Comparison of ENCODE assay signal across 8 cellular contexts in genomic region chr11:69122642-69123431, GRCh38. TPM values are rescaled to one million over a fixed set of nuclear protein-coding genes. Genes with fewer than 3 reads are reported as not detected.
DNase-seq lines count a peak whose midpoint lies in the region; ATAC-seq and TF ChIP-seq lines count a peak whose summit lies in the region.

No MANE protein-coding gene starts in this region.

- H3K27me3 Mint-ChIP-seq in activated CD8-positive, alpha-beta T cell treated with anti-CD3 and anti-CD28 coated beads for 36 hours: no peaks in the 10 kb centered on the region
- peaks cover 6 to 33% of the 10 kb centered on the region in 2 donors for H3K27me3 Mint-ChIP-seq in effector memory CD8-positive, alpha-beta T cell

- H3K4me1 Mint-ChIP-seq in activated CD8-positive, alpha-beta T cell treated with anti-CD3 and anti-CD28 coated beads for 36 hours (ENCODE audit: low read depth): peaks cover 38% of the 10 kb centered on the region
- H3K4me1 Mint-ChIP-seq in effector memory CD8-positive, alpha-beta T cell (ENCODE audit: low read depth in 2 of 2): peaks cover 4% of the 10 kb centered on the region in 2 donors

- H4K5ac ChIP-seq in IMR-90 (ENCODE audit: low read depth, low read length): no peak overlapping the region; the same call in 1 of the 2 replicates

- peak; percentile 97 for ATAC-seq in IMR-90 (ENCODE audit: low read depth)
- peak; percentile 93 for ATAC-seq in activated CD8-positive, alpha-beta T cell treated with anti-CD3 and anti-CD28 coated beads for 36 hours
- ATAC-seq in effector memory CD8-positive, alpha-beta T cell (replicated peaks): peak; percentile 31
- ATAC-seq in GM21717 (IDR thresholded peaks at IDR 0.05; ENCODE audit: unreplicated experiment): no peak
- no peak for ATAC-seq in HG02763 (IDR thresholded peaks at IDR 0.05; ENCODE audit: unreplicated experiment)

- no peak overlapping the region; the same call in 1 of the 2 replicates for H3K18ac ChIP-seq in IMR-90 (ENCODE audit: low read depth, low read length)

- H4K91ac ChIP-seq in IMR-90 (ENCODE audit: insufficient read depth, low read depth, low read length): peak overlapping the region; percentile 80

- WGBS in IMR-90 (ENCODE audit: extremely low coverage in 2 of 2, insufficient read length in 1 of 2), 2 experiments: 9% methylated on average over 11 of the region's 26 CpGs; no CpG with 5 or more reads in 1 of the 2 experiments

- peak overlapping the region; percentile 88 for H3K4ac ChIP-seq in IMR-90 (ENCODE audit: low read depth, low read length)

- CTCF ChIA-PET in IMR-90 (lab: Yijun Ruan, JAX): interaction anchor here (0.9 kb wide), 1 partner anchor 9 kb away, joined by 5 read pairs; no protein-coding TSS in a partner anchor
- CTCF ChIA-PET in activated CD8-positive, alpha-beta T cell treated with anti-CD3 and anti-CD28 coated beads for 36 hours (lab: Charles Lee): interaction anchor here (1.0 kb wide), 1 partner anchor 194 kb away, joined by 3 read pairs; no protein-coding TSS in a partner anchor

- no peak overlapping the region for H3K4me3 ChIP-seq in BLaER1 treated with 17β-estradiol and CSF1 and Interleukin-3, amounts not matched to agents 10 nM and 100 nM
- H3K4me3 ChIP-seq in IMR-90 (ENCODE audit: insufficient read depth, low read depth, low read length): no peak overlapping the region

- H2AK5ac ChIP-seq in IMR-90 (ENCODE audit: low read depth, low read length): peak overlapping the region; percentile 81; the same call in 1 of the 2 replicates

- dilution Hi-C loops in IMR-90 (cut with HindIII; ENCODE audit: low sequenced_read_pairs, unreplicated experiment): no loop called here

- peak overlapping the region; percentile 55 to 82 (median 72) for H3K4me2 ChIP-seq in BLaER1 treated with 17β-estradiol and CSF1 and Interleukin-3, amounts not matched to agents 10 nM and 100 nM
- peak overlapping the region; percentile 74 for H3K4me2 ChIP-seq in IMR-90 (ENCODE audit: low read depth, low read length)

- H3K4me1 ChIP-seq in BLaER1 treated with 17β-estradiol and CSF1 and Interleukin-3, amounts not matched to agents 10 nM and 100 nM: peaks cover 30 to 40% (median 36%) of the 10 kb centered on the region in 10 experiments
- peaks cover 17% of the 10 kb centered on the region for H3K4me1 ChIP-seq in IMR-90 (ENCODE audit: control insufficient read depth, insufficient read depth, low read length)

- peak overlapping the region; percentile 86 for H3K27ac Mint-ChIP-seq in activated CD8-positive, alpha-beta T cell treated with anti-CD3 and anti-CD28 coated beads for 36 hours
- H3K27ac Mint-ChIP-seq in effector memory CD8-positive, alpha-beta T cell: peak overlapping the region in 1 of 2 donors; percentile 63

- peaks cover 11% of the 10 kb centered on the region; the same call in 1 of the 2 replicates for H3K9me1 ChIP-seq in IMR-90 (ENCODE audit: insufficient read depth, low read length)

- H3K9ac ChIP-seq in BLaER1 treated with 17β-estradiol and CSF1 and Interleukin-3, amounts not matched to agents 10 nM and 100 nM: 0 out of 22 replicates have a peak overlapping the region, but pooled peaks of 1 of the 11 experiments have one; percentile 21
- H3K9ac ChIP-seq in IMR-90 (ENCODE audit: low read depth, low read length): peak overlapping the region; percentile 7; the same call in 1 of the 2 replicates

- no peak for TF ChIP-seq RAD21 in IMR-90 (IDR thresholded peaks at IDR 0.05; ENCODE audit: low read length)

- intact Hi-C loops in IMR-90 (cut with micrococcal nuclease): loop anchor here (2.0 kb wide), 1 partner anchor 374 kb away; no protein-coding TSS in a partner anchor
- intact Hi-C loops in activated CD8-positive, alpha-beta T cell treated with anti-CD3 and anti-CD28 coated beads for 36 hours (cut with micrococcal nuclease): loop anchor here (5.0 to 10.0 kb wide), 2 partner anchors 112 to 174 kb away; no protein-coding TSS in a partner anchor

- no peak for TF ChIP-seq POLR2A in IMR-90 (IDR thresholded peaks at IDR 0.05; ENCODE audit: low read depth, low read length)

- peak overlapping the region; percentile 14 for H3K4me3 Mint-ChIP-seq in activated CD8-positive, alpha-beta T cell treated with anti-CD3 and anti-CD28 coated beads for 36 hours
- H3K4me3 Mint-ChIP-seq in effector memory CD8-positive, alpha-beta T cell: peak overlapping the region in 1 of 2 donors; percentile 12

- no peak overlapping the region for H3K27ac ChIP-seq in BLaER1 treated with 17β-estradiol and CSF1 and Interleukin-3, amounts not matched to agents 10 nM and 100 nM
- H3K27ac ChIP-seq in IMR-90 (ENCODE audit: insufficient read depth, low read length): peak overlapping the region; percentile 17; the same call in 1 of the 2 replicates

- H3K79me1 ChIP-seq in IMR-90 (ENCODE audit: low read depth in 1 of 2, low read length in 2 of 2): no peaks in the 10 kb centered on the region

- peak overlapping the region; percentile 5 for H2BK5ac ChIP-seq in IMR-90 (ENCODE audit: low read depth, low read length, poor library complexity, severe bottlenecking)

- H2AK9ac ChIP-seq in IMR-90 (replicated peaks; ENCODE audit: low read depth, low read length, poor library complexity): peak overlapping the region; percentile 79

- TF ChIP-seq CTCF in IMR-90 (conservative IDR thresholded peaks at IDR 0.05; ENCODE audit: low read depth, low read length): no peak
- TF ChIP-seq CTCF in activated CD8-positive, alpha-beta T cell treated with anti-CD3 and anti-CD28 coated beads for 36 hours (IDR thresholded peaks at IDR 0.05): no peak

- no TSS peak for BruUV-seq in IMR-90 (replicated peaks; lab: Mats Ljungman, UMichigan)

- H2AFZ ChIP-seq in IMR-90 (replicated peaks; ENCODE audit: low read length, poor library complexity): peak overlapping the region; percentile 79

- POLR2A ChIA-PET in IMR-90 (lab: Charles Lee; ENCODE audit: unreplicated experiment): no interaction called here
- POLR2A ChIA-PET in activated CD8-positive, alpha-beta T cell treated with anti-CD3 and anti-CD28 coated beads for 36 hours (lab: Charles Lee): interaction anchor here (0.7 to 1.6 kb wide), 3 partner anchors 13 to 516 kb away, joined by 3 to 4 read pairs (median 3); no protein-coding TSS in a partner anchor

- H3K9me3 ChIP-seq in BLaER1 treated with 17β-estradiol and CSF1 and Interleukin-3, amounts not matched to agents 10 nM and 100 nM (replicated peaks in 1 of 11): peaks cover 4 to 18% (median 13%) of the 10 kb centered on the region in 11 experiments; a peak in 20 of 22 replicates
- peaks cover 7% of the 10 kb centered on the region for H3K9me3 ChIP-seq in IMR-90 (ENCODE audit: control insufficient read depth, insufficient read depth, low read length)

- peak overlapping the region; percentile 94 for H2BK120ac ChIP-seq in IMR-90 (ENCODE audit: low read depth, low read length)

- peak overlapping the region; percentile 55; the same call in 1 of the 2 replicates for H3K56ac ChIP-seq in IMR-90 (ENCODE audit: extremely low read depth, insufficient read depth, low read length)

- H3K36me3 ChIP-seq in BLaER1 treated with 17β-estradiol and CSF1 and Interleukin-3, amounts not matched to agents 10 nM and 100 nM: peaks cover 0 to 5% (median 0%) of the 10 kb centered on the region in 11 experiments; a peak in 1 of 22 replicates
- H3K36me3 ChIP-seq in IMR-90 (ENCODE audit: control insufficient read depth, insufficient read depth, low read length): no peaks in the 10 kb centered on the region

- peaks cover 0 to 26% (median 6%) of the 10 kb centered on the region in 11 experiments; a peak in 7 of 22 replicates for H4K20me1 ChIP-seq in BLaER1 treated with 17β-estradiol and CSF1 and Interleukin-3, amounts not matched to agents 10 nM and 100 nM
- no peaks in the 10 kb centered on the region for H4K20me1 ChIP-seq in IMR-90 (ENCODE audit: insufficient read depth, low read length)

- peaks cover 6% of the 10 kb centered on the region for H3K9me3 Mint-ChIP-seq in activated CD8-positive, alpha-beta T cell treated with anti-CD3 and anti-CD28 coated beads for 36 hours
- H3K9me3 Mint-ChIP-seq in effector memory CD8-positive, alpha-beta T cell: no peaks in the 10 kb centered on the region

- H3K14ac ChIP-seq in IMR-90 (replicated peaks; ENCODE audit: low read depth, low read length): peak overlapping the region; percentile 80

- peak overlapping the region; percentile 61; the same call in 2 of the 3 replicates for H2BK15ac ChIP-seq in IMR-90 (ENCODE audit: low read depth, low read length)

- peak overlapping the region; percentile 64 to 69 for H4K8ac ChIP-seq in IMR-90 (ENCODE audit: low read depth in 2 of 2, low read length in 2 of 2)

- H2BK20ac ChIP-seq in IMR-90 (ENCODE audit: low read depth, low read length): peak overlapping the region; percentile 78

- no peaks in the 10 kb centered on the region for H3K27me3 ChIP-seq in BLaER1 treated with 17β-estradiol and CSF1 and Interleukin-3, amounts not matched to agents 10 nM and 100 nM
- H3K27me3 ChIP-seq in IMR-90 (ENCODE audit: control insufficient read depth, insufficient read depth, low read length): no peaks in the 10 kb centered on the region

- DNase-seq in IMR-90 (peak; percentile 70), mucosa of gallbladder (ENCODE audit: low spot score) (peak; percentile 94)
- DNase-seq in activated CD8-positive, alpha-beta T cell treated with anti-CD3 and anti-CD28 coated beads for 36 hours: peak; percentile 95
- DNase-seq in effector memory CD8-positive, alpha-beta T cell: no peak
- DNase-seq in stimulated activated naive CD4-positive, alpha-beta T cell treated with Interleukin-2 at 50 U/mL for 16 hours (lab: John Stamatoyannopoulos, UW): peak; percentile 82

- peak overlapping the region; percentile 81; the same call in 1 of the 2 replicates for H3K23ac ChIP-seq in IMR-90 (ENCODE audit: low read depth, low read length)

- no peaks in the 10 kb centered on the region for H3K36me3 Mint-ChIP-seq in activated CD8-positive, alpha-beta T cell treated with anti-CD3 and anti-CD28 coated beads for 36 hours (ENCODE audit: low read depth)
- peaks cover 1% of the 10 kb centered on the region for H3K36me3 Mint-ChIP-seq in effector memory CD8-positive, alpha-beta T cell (ENCODE audit: insufficient read depth)

- in situ Hi-C loops in IMR-90 (cut with MboI; ENCODE audit: low sequenced_read_pairs): loop anchor here (25.0 kb wide), 1 partner anchor 1064 kb away; no protein-coding TSS in a partner anchor

TF ChIP-seq in IMR-90, 13 proteins besides CTCF, POLR2A, EP300 and RAD21 (continues in another document):
- TF ChIP-seq MAZ (IDR thresholded peaks at IDR 0.05; ENCODE audit: borderline replicate concordance, low read depth, low read length) (peak; percentile 53; the same call in 1 of the 2 replicates), FOS (IDR thresholded peaks at IDR 0.05; ENCODE audit: low read depth, low read length) (peak; percentile 30; the same call in 1 of the 2 replicates), RCOR1 (IDR thresholded peaks at IDR 0.05; ENCODE audit: insufficient replicate concordance, low read length) (no peak), MXI1 (IDR thresholded peaks at IDR 0.05; ENCODE audit: borderline replicate concordance, low read depth, low read length) (no peak)

RNA-seq across cellular contexts. Expression of gene SMIM38, which starts 32.9 kb away (rescaled TPM):
- total RNA-seq in IMR-90 (2012; rRNA removed): under 0.01 and 0.28 TPM in 2 replicates
- 0.05 and 0.07 TPM in 2 replicates for polyA plus RNA-seq in IMR-90 (2012; rRNA removed)
- 0.02 and 0.03 TPM in 2 replicates for polyA plus RNA-seq in IMR-90 (2012; cell fraction: cytosol; rRNA removed)
- polyA plus RNA-seq in IMR-90 (2012; cell fraction: nucleus; rRNA removed; ENCODE audit: low replicate concordance): 0.56 and 0.64 TPM in 2 replicates
- total RNA-seq in activated CD8-positive, alpha-beta T cell treated with anti-CD3 and anti-CD28 coated beads for 36 hours: under 1 TPM; 0.31 to 0.77 TPM
- total RNA-seq in mucosa of gallbladder: 0.40 TPM

Comparison
In these comparisons a context has a peak if more than half of its experiments do, and no peak if none do; other contexts are left out.
1. ATAC-seq: peak in IMR-90 (single experiment), activated CD8-positive, alpha-beta T cell treated with anti-CD3 and anti-CD28 coated beads for 36 hours (single experiment) and effector memory CD8-positive, alpha-beta T cell (single experiment); none in GM21717 (single experiment) and HG02763 (single experiment).
2. DNase-seq: peak in IMR-90 (single experiment), activated CD8-positive, alpha-beta T cell treated with anti-CD3 and anti-CD28 coated beads for 36 hours (single experiment), mucosa of gallbladder (single experiment) and stimulated activated naive CD4-positive, alpha-beta T cell treated with Interleukin-2 at 50 U/mL for 16 hours (single experiment); none in effector memory CD8-positive, alpha-beta T cell (0 of 3).